Comparison of ENCODE assay signal across 20 cellular contexts in the genomic region with DNA sequence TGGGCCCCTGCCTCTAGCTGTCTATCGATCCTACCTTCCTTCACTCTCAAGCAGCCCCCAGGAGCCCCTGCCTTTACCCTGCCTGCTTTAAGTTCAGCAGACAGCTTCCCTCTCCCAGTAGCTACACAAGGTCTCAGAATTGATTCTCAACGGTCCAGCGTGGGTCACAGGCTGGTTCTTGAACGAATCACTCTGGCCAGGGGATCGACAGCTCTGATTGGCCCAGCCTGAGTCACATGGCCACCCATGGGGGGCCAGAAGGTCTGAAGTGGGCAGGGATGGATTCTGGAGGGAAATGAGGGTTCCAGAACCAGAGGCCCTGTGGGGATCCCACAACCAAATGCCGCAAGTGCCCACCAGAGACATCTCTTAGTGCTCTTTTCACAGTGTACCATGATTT. TPM values are rescaled to one million over a fixed set of nuclear protein-coding genes. Genes with fewer than 3 reads are reported as not detected.
DNase-seq lines count a peak whose midpoint lies in the region; ATAC-seq, FAIRE-seq and TF ChIP-seq lines count a peak whose summit lies in the region.
"Had no signal": no experiment of that assay in that cellular context is flagged by ENCODE, and none has a peak within 500 bp of the region (broad histone marks: within the 10 kb centered on the region; RNA-seq: fewer than 3 reads in every experiment).

No MANE protein-coding gene starts in this region.

- H3K4me3 Mint-ChIP-seq in astrocyte (ENCODE audit: unreplicated experiment), result no peak overlapping the region
- H3K4me3 Mint-ChIP-seq: B cell; CD4-positive, alpha-beta T cell had no signal

- WGBS in GM23248 (ENCODE audit: low coverage in 1 of 2, low lambda C conversion rate in 2 of 2, missing lambda C conversion rate in 2 of 2), 2 experiments, result 86 to 88% methylated on average over 6 of the region's 6 CpGs

- H2AFZ ChIP-seq in GM23248, result peak overlapping the region; percentile 29; the same call in 1 of the 2 replicates
- no peak overlapping the region for H2AFZ ChIP-seq in Karpas-422 (ENCODE audit: low read length)
- H2AFZ ChIP-seq in astrocyte (ENCODE audit: low read depth, low read length), result peak overlapping the region; percentile 35

- H3K4me3 ChIP-seq in GM23248 (no peak overlapping the region), Karpas-422 (ENCODE audit: low read length) (no peak overlapping the region), astrocyte (ENCODE audit: insufficient read depth, low read depth, low read length) (no peak overlapping the region)
- H3K4me3 ChIP-seq: HAP-1 had no signal

- H3K9me3 Mint-ChIP-seq in astrocyte (ENCODE audit: unreplicated experiment), result peaks cover 7% of the 10 kb centered on the region
- H3K9me3 Mint-ChIP-seq: CD4-positive, alpha-beta T cell had no signal

- H3K27me3 Mint-ChIP-seq in astrocyte (ENCODE audit: low read depth, unreplicated experiment), result no peaks in the 10 kb centered on the region

- no peaks in the 10 kb centered on the region for H3K79me2 ChIP-seq in GM23248 (ENCODE audit: insufficient read depth)
- H3K79me2 ChIP-seq in Karpas-422 (ENCODE audit: low read length), result no peaks in the 10 kb centered on the region
- no peaks in the 10 kb centered on the region for H3K79me2 ChIP-seq in astrocyte (ENCODE audit: insufficient read depth, low read length)

- intact Hi-C loops in posterior vena cava (cut with DNase I), result no loop called here

- H3K27me3 ChIP-seq in GM23248 (replicated peaks; ENCODE audit: insufficient read depth) (no peaks in the 10 kb centered on the region), Karpas-422 (ENCODE audit: low read length) (no peaks in the 10 kb centered on the region), astrocyte (ENCODE audit: insufficient read depth, low read length) (no peaks in the 10 kb centered on the region)

- H3K4me1 Mint-ChIP-seq in astrocyte (ENCODE audit: low read depth, unreplicated experiment), result peaks cover 14% of the 10 kb centered on the region
- H3K4me1 Mint-ChIP-seq: B cell had no signal

- H3F3A ChIP-seq in GM23248 (ENCODE audit: insufficient read depth), result 0 out of 2 replicates have a peak, but pooled peaks cover 4% of the 10 kb centered on the region

- no peak for TF ChIP-seq CTCF in astrocyte (IDR thresholded peaks at IDR 0.05; ENCODE audit: insufficient read depth, low read depth, low read length)

- H3K9ac ChIP-seq in GM23248 (no peak overlapping the region), Karpas-422 (ENCODE audit: low read length) (no peak overlapping the region), astrocyte (ENCODE audit: low read length) (peak overlapping the region; percentile 33)
- H3K9ac ChIP-seq: KMS-11 had no signal

- in situ Hi-C loops in GM23248 (cut with MboI), result no loop called here

- H3K27ac ChIP-seq in GM23248 (no peak overlapping the region), Karpas-422 (ENCODE audit: low read length) (no peak overlapping the region), astrocyte (ENCODE audit: low read depth, low read length) (no peak overlapping the region)
- H3K27ac ChIP-seq: HL-60, KMS-11 had no signal

- H3K9me2 ChIP-seq in GM23248 (ENCODE audit: insufficient read depth), result no peaks in the 10 kb centered on the region
- no peaks in the 10 kb centered on the region for H3K9me2 ChIP-seq in Karpas-422 (replicated peaks; ENCODE audit: insufficient read depth, low read length)

- H3K4me1 ChIP-seq in GM23248 (ENCODE audit: insufficient read depth), result peaks cover 6% of the 10 kb centered on the region
- H3K4me1 ChIP-seq in Karpas-422 (ENCODE audit: low read length), result no peaks in the 10 kb centered on the region
- H3K4me1 ChIP-seq in astrocyte (ENCODE audit: insufficient read depth, low read length), result peaks cover 10% of the 10 kb centered on the region

- no peak overlapping the region for H3K4me2 ChIP-seq in GM23248 (ENCODE audit: unreplicated experiment)
- no peak overlapping the region for H3K4me2 ChIP-seq in Karpas-422 (ENCODE audit: low read depth, low read length, poor library complexity, severe bottlenecking)
- no peak overlapping the region for H3K4me2 ChIP-seq in astrocyte (ENCODE audit: low read length)
- H3K4me2 ChIP-seq: KMS-11 had no signal

- ATAC-seq in HG02759 (IDR thresholded peaks at IDR 0.05; ENCODE audit: unreplicated experiment), result no peak
- no peak for ATAC-seq in GM18909 (IDR thresholded peaks at IDR 0.05; ENCODE audit: poor library complexity, unreplicated experiment)

- H3K36me3 ChIP-seq in GM23248 (ENCODE audit: low read depth), result no peaks in the 10 kb centered on the region
- H3K36me3 ChIP-seq in Karpas-422 (ENCODE audit: insufficient read depth, low read length), result no peaks in the 10 kb centered on the region
- H3K36me3 ChIP-seq in astrocyte (ENCODE audit: insufficient read depth, low read length), result no peaks in the 10 kb centered on the region
- H3K36me3 ChIP-seq: HAP-1 had no signal

- H3K9me3 ChIP-seq in GM23248 (ENCODE audit: low read depth), result no peaks in the 10 kb centered on the region
- no peaks in the 10 kb centered on the region for H3K9me3 ChIP-seq in Karpas-422 (ENCODE audit: low read length)
- H3K9me3 ChIP-seq in astrocyte (ENCODE audit: insufficient read depth, low read depth, low read length), result peaks cover 8% of the 10 kb centered on the region
- H3K9me3 ChIP-seq: HAP-1 had no signal

- DNase-seq in GM23248, result no peak
- DNase-seq in Karpas-422, result peak; percentile 9
- no peak for DNase-seq in astrocyte (ENCODE audit: low read depth)
- peak; percentile 38 for DNase-seq in posterior vena cava (ENCODE audit: low spot score)
- DNase-seq in SHP77 treated with DMSO at 0.1 percent for 48 hours (lab: John Stamatoyannopoulos, UW), result no peak
- DNase-seq: ACHN; C1 segment of cervical spinal cord; CD4-positive, alpha-beta T cell; DMS79 treated with DMSO at 0.1 percent for 48 hours; GDM1; GOT3 had no signal

- H4K20me1 ChIP-seq in GM23248 (ENCODE audit: insufficient read depth) (no peaks in the 10 kb centered on the region), Karpas-422 (ENCODE audit: insufficient read depth, low read depth, low read length) (no peaks in the 10 kb centered on the region), astrocyte (ENCODE audit: insufficient read depth, low read length) (no peaks in the 10 kb centered on the region)

- FAIRE-seq in astrocyte (lab: Jason Lieb, UNC), result no peak
- FAIRE-seq: GM12892, GM19239 had no signal

- peak overlapping the region; percentile 73 for H3K27ac Mint-ChIP-seq in astrocyte (ENCODE audit: unreplicated experiment)
- H3K27ac Mint-ChIP-seq: B cell; CD4-positive, alpha-beta T cell had no signal

- H3K36me3 Mint-ChIP-seq in astrocyte (ENCODE audit: low read depth, unreplicated experiment), result no peaks in the 10 kb centered on the region

RNA-seq across cellular contexts. Expression of a gene that starts 23.7 kb away (rescaled TPM):
- total RNA-seq in GM23248 (2014; rRNA removed; shearing (Covaris generic)), result 8.4 and 13.0 TPM in 2 replicates
- polyA plus RNA-seq in GM23248 (2016; fragmentation: Nextera tagmentation; extraction: Ambion mirVana), result 21.9 and 22.1 TPM in 2 replicates
- 16.7 and 17.3 TPM in 2 replicates for total RNA-seq in Karpas-422 (2014; rRNA removed; shearing (Covaris generic); ENCODE audit: low replicate concordance)
- total RNA-seq in astrocyte (17.4 and 19.9 TPM in 2 replicates), posterior vena cava (10 to 100 TPM; 15.6 to 19.0 TPM)

RNA-seq across cellular contexts. Expression of a gene that starts 47.1 kb away (rescaled TPM):
- total RNA-seq in GM23248 (2014; rRNA removed; shearing (Covaris generic)), result not detected in 2 replicates
- not detected in 2 replicates for polyA plus RNA-seq in GM23248 (2016; fragmentation: Nextera tagmentation; extraction: Ambion mirVana)
- not detected in 2 replicates for total RNA-seq in Karpas-422 (2014; rRNA removed; shearing (Covaris generic); ENCODE audit: low replicate concordance)
- total RNA-seq in astrocyte, result 0.16 TPM in 1 of 2 replicates, not detected in the other
- total RNA-seq in posterior vena cava, result under 1 TPM in 1 of 2 donors, not detected in 1; 0.10 TPM
- total RNA-seq: A172 had no signal

Comparison
In these comparisons a context has a peak if more than half of its experiments do, and no peak if none do; other contexts are left out.
1. DNase-seq: peak in Karpas-422 (single experiment) and posterior vena cava (single experiment); none in GM23248 (single experiment), astrocyte (single experiment) and SHP77 treated with DMSO at 0.1 percent for 48 hours (single experiment).